8 cellular contexts compared by ENCODE assay signal in the genomic region with DNA sequence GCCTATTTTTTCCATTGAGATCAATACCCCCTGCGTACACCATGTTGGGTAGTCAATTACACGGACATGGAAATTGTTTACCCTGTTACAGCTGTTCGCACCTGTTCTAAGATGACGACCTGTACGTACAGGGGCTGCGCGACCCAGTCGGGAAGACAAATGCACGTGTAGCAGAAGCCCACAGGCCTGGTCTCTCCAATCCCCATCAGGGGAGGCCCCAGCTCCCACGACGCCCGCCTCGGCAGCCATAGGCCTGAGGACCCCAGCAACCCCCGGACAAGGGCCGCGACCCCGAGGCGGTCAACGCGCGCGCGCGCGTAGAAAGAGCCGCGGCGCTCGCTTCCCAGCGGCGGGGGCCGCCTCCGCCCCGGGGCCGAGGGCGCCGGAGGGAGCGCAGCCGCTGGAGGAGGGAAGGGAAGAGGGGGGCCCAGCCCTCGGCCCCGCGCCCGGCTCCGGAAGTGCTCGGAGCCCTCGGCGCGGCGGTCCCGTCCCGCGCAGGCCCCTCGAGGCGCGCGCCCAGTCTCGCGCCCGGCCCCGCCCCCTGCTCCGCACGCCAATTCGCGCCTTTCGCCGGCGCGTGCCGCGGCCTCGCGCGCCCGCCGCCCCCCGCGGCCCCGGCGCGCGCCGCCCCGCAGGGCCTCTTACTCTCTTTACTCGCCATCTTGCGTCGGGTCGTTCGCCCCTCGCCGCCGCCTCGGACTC. TPM values are rescaled to one million over a fixed set of nuclear protein-coding genes. Genes with fewer than 3 reads are reported as not detected.
DNase-seq lines count a peak whose midpoint lies in the region; ATAC-seq and TF ChIP-seq lines count a peak whose summit lies in the region.

No MANE protein-coding gene starts in this region.

- H3K4me3 Mint-ChIP-seq in endodermal cell = peak overlapping the region; percentile 96

- DNase-seq in NCI-H1436 (lab: John Stamatoyannopoulos, UW) (peak; percentile 20), NCI-H1436 treated with DMSO at 0.1 percent for 48 hours (lab: John Stamatoyannopoulos, UW) (no peak), NCI-H2081 (lab: John Stamatoyannopoulos, UW) (peak; percentile 60 to 72), endodermal cell (peak; percentile 83), thyroid gland (peak; percentile 32 to 38)
- peak; percentile 16 for DNase-seq in activated CD4-positive, alpha-beta T cell treated with anti-CD3 and anti-CD28 coated beads, Interleukin-2, amount 50 U/mL, for 1 hour

- H3K36me3 ChIP-seq in endodermal cell (ENCODE audit: control insufficient read depth, insufficient read depth, low read length) (peaks cover 15% of the 10 kb centered on the region), mucosa of stomach (ENCODE audit: control insufficient read depth, insufficient read depth, low read length) (no peaks in the 10 kb centered on the region), thyroid gland (no peaks in the 10 kb centered on the region)

- TF ChIP-seq POLR2A in thyroid gland (IDR thresholded peaks at IDR 0.05) = no peak

- H3K27me3 ChIP-seq in endodermal cell (ENCODE audit: control insufficient read depth, insufficient read depth, low read length, poor library complexity, severe bottlenecking) (no peaks in the 10 kb centered on the region), mucosa of stomach (ENCODE audit: control insufficient read depth, insufficient read depth, low read length) (no peaks in the 10 kb centered on the region), thyroid gland (no peaks in the 10 kb centered on the region)

- H3K27me3 Mint-ChIP-seq in endodermal cell (ENCODE audit: insufficient read depth) = peaks cover 13% of the 10 kb centered on the region

- intact Hi-C loops in thyroid gland (cut with DNase I) = no loop called here

- H3K4me3 ChIP-seq in endodermal cell (ENCODE audit: low read length) (peak overlapping the region; percentile 88), mucosa of stomach (ENCODE audit: low read length) (no peak overlapping the region), thyroid gland (replicated peaks in 1 of 3) (peak overlapping the region; percentile 11 to 57 (median 20))

- no peaks in the 10 kb centered on the region for H3K9me3 Mint-ChIP-seq in endodermal cell

- H3K4me1 ChIP-seq in endodermal cell (ENCODE audit: control insufficient read depth, insufficient read depth, low read length) (no peaks in the 10 kb centered on the region), mucosa of stomach (ENCODE audit: control insufficient read depth, insufficient read depth, low read length) (no peaks in the 10 kb centered on the region), thyroid gland (peaks cover 0 to 25% of the 10 kb centered on the region in 2 donors)

- H3K27ac ChIP-seq in endodermal cell (ENCODE audit: low read depth, low read length) (peak overlapping the region; percentile 98), thyroid gland (peak overlapping the region; percentile 57 to 78 (median 67))

- H3K36me3 Mint-ChIP-seq in endodermal cell (ENCODE audit: low read depth) = peaks cover 35% of the 10 kb centered on the region

- peak overlapping the region; percentile 68 for H3K9ac ChIP-seq in endodermal cell (ENCODE audit: extremely low read depth, low read length, poor library complexity, severe bottlenecking)
- H3K9ac ChIP-seq in mucosa of stomach (ENCODE audit: low read length) = peak overlapping the region; percentile 61

- ATAC-seq in HG02623 (IDR thresholded peaks at IDR 0.05; ENCODE audit: unreplicated experiment) = peak; percentile 38

- WGBS in endodermal cell (ENCODE audit: insufficient coverage in 1 of 2, insufficient read length in 1 of 2), 2 experiments = 0% methylated on average over 2 to 87 of the region's 92 CpGs
- WGBS in thyroid gland, 2 donors = 0% methylated on average over 1 to 2 of the region's 92 CpGs

- peak overlapping the region; percentile 99 for H3K27ac Mint-ChIP-seq in endodermal cell

- peaks cover 44% of the 10 kb centered on the region for H3K4me1 Mint-ChIP-seq in endodermal cell

- TF ChIP-seq CTCF in endodermal cell (conservative IDR thresholded peaks at IDR 0.05) = no peak
- TF ChIP-seq CTCF in thyroid gland (IDR thresholded peaks at IDR 0.05) = no peak

- H3K9me3 ChIP-seq in endodermal cell (ENCODE audit: control insufficient read depth, low read length) (no peaks in the 10 kb centered on the region), mucosa of stomach (ENCODE audit: control insufficient read depth, low read length) (no peaks in the 10 kb centered on the region), thyroid gland (no peaks in the 10 kb centered on the region)

RNA-seq across cellular contexts. Expression of a gene that starts 0.6 kb away (rescaled TPM):
- total RNA-seq in endodermal cell (100 to 1,000 TPM; 135 to 239 TPM), thyroid gland (10 to 100 TPM; 80.5 to 89.3 (median 86.3) TPM)
- 124 TPM for polyA plus RNA-seq in endodermal cell (2013, experiment 1 of 2)
- polyA plus RNA-seq in endodermal cell (2013, experiment 2 of 2) = 120 TPM
